Comparison of ENCODE assay signal across 1 cellular context in the genomic region with DNA sequence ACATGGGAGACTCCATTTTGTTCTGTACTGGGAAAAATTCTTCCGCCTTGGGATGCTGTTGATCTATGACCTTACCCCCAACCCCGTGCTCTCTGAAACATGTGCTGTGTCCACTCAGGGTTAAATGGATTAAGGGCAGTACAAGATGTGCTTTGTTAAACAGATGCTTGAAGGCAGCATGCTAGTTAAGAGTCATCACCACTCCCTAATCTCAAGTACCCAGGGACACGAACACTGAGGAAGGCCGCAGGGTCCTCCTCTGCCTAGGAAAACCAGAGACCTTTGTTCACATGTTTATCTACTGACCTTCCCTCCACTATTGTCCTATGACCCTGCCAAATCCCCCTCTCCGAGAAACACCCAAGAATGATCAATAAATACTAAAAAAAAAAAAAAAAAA.
TF ChIP-seq lines count a peak whose summit lies in the region.

No MANE protein-coding gene starts in this region.

TF ChIP-seq in HepG2, 621 proteins besides CTCF, POLR2A, EP300 and RAD21:
- 0 out of 2 replicates have a peak, but pooled peaks have one; percentile 9 for TF ChIP-seq BCL6 (CRISPR knock-in tag; IDR thresholded peaks at IDR 0.05)
